ENCODE assay signal across 8 cellular contexts in genomic region chr7:100825760-100826545, GRCh38. TPM values are rescaled to one million over a fixed set of nuclear protein-coding genes. Genes with fewer than 3 reads are reported as not detected.
DNase-seq lines count a peak whose midpoint lies in the region; ATAC-seq and TF ChIP-seq lines count a peak whose summit lies in the region.

No MANE protein-coding gene starts in this region.

- no peak overlapping the region for H3K27ac Mint-ChIP-seq in T-helper 2 cell treated with Interferon-gamma antibody and Interleukin-4, amounts not matched to agents 5 μg/mL and 100 μg/mL, for 36 hours

- peaks cover 0 to 25% (median 0%) of the 10 kb centered on the region in 3 donors for H3K36me3 ChIP-seq in Peyer's patch
- H3K36me3 ChIP-seq in neutrophil: peaks cover 26% of the 10 kb centered on the region

- H3K27me3 ChIP-seq in Peyer's patch (no peaks in the 10 kb centered on the region), neutrophil (peaks cover 46% of the 10 kb centered on the region)

- H3K4me3 ChIP-seq in Peyer's patch: peak overlapping the region; percentile 33 to 89 (median 64)
- H3K4me3 ChIP-seq in neutrophil (ENCODE audit: low read depth in 1 of 2, low read length in 1 of 2): peak overlapping the region; percentile 70 to 72

- TF ChIP-seq POLR2A in Peyer's patch (IDR thresholded peaks at IDR 0.05) (no peak), erythroblast (IDR thresholded peaks at IDR 0.05; ENCODE audit: low read length) (no peak)

- H3K27ac ChIP-seq in Peyer's patch (peak overlapping the region in 2 of 4 donors; percentile 80 to 87), neutrophil (peak overlapping the region; percentile 85)

- H3K4me1 ChIP-seq in Peyer's patch (peaks cover 0 to 43% (median 7%) of the 10 kb centered on the region in 4 donors), neutrophil (ENCODE audit: control insufficient read depth in 1 of 2, insufficient read depth in 1 of 2, low read depth in 1 of 2, low read length in 1 of 2) (peaks cover 33 to 37% of the 10 kb centered on the region in 2 experiments)

- peaks cover 50% of the 10 kb centered on the region for H3K27me3 Mint-ChIP-seq in T-helper 2 cell treated with Interferon-gamma antibody and Interleukin-4, amounts not matched to agents 5 μg/mL and 100 μg/mL, for 36 hours (ENCODE audit: low read depth)

- DNase-seq in T-helper 2 cell treated with Interferon-gamma antibody and Interleukin-4, amounts not matched to agents 5 μg/mL and 100 μg/mL, for 36 hours (ENCODE audit: low spot score): no peak
- no peak for DNase-seq in T-helper 2 cell
- DNase-seq in Peyer's patch: no peak
- peak; percentile 31 to 41 for DNase-seq in erythroblast (lab: John Stamatoyannopoulos, UW)
- no peak for DNase-seq in NCI-H1092 treated with DMSO at 0.1 percent for 48 hours (lab: John Stamatoyannopoulos, UW)

- H3K4me3 Mint-ChIP-seq in T-helper 2 cell treated with Interferon-gamma antibody and Interleukin-4, amounts not matched to agents 5 μg/mL and 100 μg/mL, for 36 hours: peak overlapping the region; percentile 68

- H3K4me1 Mint-ChIP-seq in T-helper 2 cell treated with Interferon-gamma antibody and Interleukin-4, amounts not matched to agents 5 μg/mL and 100 μg/mL, for 36 hours (ENCODE audit: low read depth): peaks cover 14% of the 10 kb centered on the region

- no peaks in the 10 kb centered on the region for H3K9me3 Mint-ChIP-seq in T-helper 2 cell treated with Interferon-gamma antibody and Interleukin-4, amounts not matched to agents 5 μg/mL and 100 μg/mL, for 36 hours

- TF ChIP-seq CTCF in Peyer's patch (IDR thresholded peaks at IDR 0.05): peak in 1 of 6 experiments; percentile 7
- no peak for TF ChIP-seq CTCF in neutrophil (IDR thresholded peaks at IDR 0.05)

- peaks cover 0 to 4% (median 0%) of the 10 kb centered on the region in 4 donors for H3K9me3 ChIP-seq in Peyer's patch
- H3K9me3 ChIP-seq in neutrophil: no peaks in the 10 kb centered on the region

- ATAC-seq in HG02970 (IDR thresholded peaks at IDR 0.05; ENCODE audit: low FRiP score, unreplicated experiment): no peak
- ATAC-seq in GM21381 (IDR thresholded peaks at IDR 0.05; ENCODE audit: unreplicated experiment): no peak

- H3K36me3 Mint-ChIP-seq in T-helper 2 cell treated with Interferon-gamma antibody and Interleukin-4, amounts not matched to agents 5 μg/mL and 100 μg/mL, for 36 hours (ENCODE audit: low read depth): no peaks in the 10 kb centered on the region

RNA-seq across cellular contexts. Expression of gene EPHB4, which starts 1.4 kb away (rescaled TPM):
- 10 to 100 TPM; 10.3 to 48.7 (median 31.7) TPM for total RNA-seq in Peyer's patch

RNA-seq across cellular contexts. Expression of gene SLC12A9, which starts 26.6 kb away (rescaled TPM):
- total RNA-seq in Peyer's patch: 10 to 100 TPM; 24.8 to 51.1 (median 28.2) TPM

RNA-seq across cellular contexts. Expression of gene TRIP6, which starts 41.2 kb away (rescaled TPM):
- total RNA-seq in Peyer's patch: 10 to 100 TPM in 3 of 4 donors, 1 to 10 TPM in 1; 8.8 to 22.3 (median 15.4) TPM

RNA-seq across cellular contexts. Expression of gene SRRT, which starts 49.0 kb away (rescaled TPM):
- 100 to 1,000 TPM in 2 of 4 donors, 10 to 100 TPM in 2; 60.9 to 272 (median 113) TPM for total RNA-seq in Peyer's patch

Comparison
In these comparisons a context has a peak if more than half of its experiments do, and no peak if none do; other contexts are left out.
1. DNase-seq: peak in erythroblast (2 of 2); none in T-helper 2 cell treated with Interferon-gamma antibody and Interleukin-4, amounts not matched to agents 5 μg/mL and 100 μg/mL, for 36 hours (single experiment), T-helper 2 cell (0 of 5), Peyer's patch (0 of 3) and NCI-H1092 treated with DMSO at 0.1 percent for 48 hours (single experiment).